ENCODE assay signal across 2 cellular contexts in genomic region chr6:35451354-35452185, GRCh38.
TF ChIP-seq lines count a peak whose summit lies in the region.

No MANE protein-coding gene starts in this region.

TF ChIP-seq in HEK293, 187 proteins besides CTCF, POLR2A, EP300 and RAD21:
- TF ChIP-seq ZNF155 (tag by site-specific recombination; IDR thresholded peaks at IDR 0.05) (no peak), ZNF664 (tag by site-specific recombination; IDR thresholded peaks at IDR 0.05) (peak; percentile 53; the same call in 1 of the 2 replicates), PRDM10 (tag by site-specific recombination; IDR thresholded peaks at IDR 0.05) (peak; percentile 85), ZNF350 (tag by site-specific recombination; IDR thresholded peaks at IDR 0.05) (no peak), ZSCAN16 (tag by site-specific recombination; IDR thresholded peaks at IDR 0.05) (peak; percentile 88)

TF ChIP-seq in GM12878, 131 proteins besides CTCF, POLR2A, EP300 and RAD21:
- peak in 1 of 2 experiments; percentile 50; a peak in 1 of 3 replicates for TF ChIP-seq EGR1 (IDR thresholded peaks at IDR 0.05; ENCODE audit: borderline replicate concordance in 1 of 2, low read depth in 2 of 2, low read length in 2 of 2)
- TF ChIP-seq TAF1 (IDR thresholded peaks at IDR 0.05; ENCODE audit: borderline replicate concordance, low read depth, low read length) = no peak
- TF ChIP-seq, protein P1, sequence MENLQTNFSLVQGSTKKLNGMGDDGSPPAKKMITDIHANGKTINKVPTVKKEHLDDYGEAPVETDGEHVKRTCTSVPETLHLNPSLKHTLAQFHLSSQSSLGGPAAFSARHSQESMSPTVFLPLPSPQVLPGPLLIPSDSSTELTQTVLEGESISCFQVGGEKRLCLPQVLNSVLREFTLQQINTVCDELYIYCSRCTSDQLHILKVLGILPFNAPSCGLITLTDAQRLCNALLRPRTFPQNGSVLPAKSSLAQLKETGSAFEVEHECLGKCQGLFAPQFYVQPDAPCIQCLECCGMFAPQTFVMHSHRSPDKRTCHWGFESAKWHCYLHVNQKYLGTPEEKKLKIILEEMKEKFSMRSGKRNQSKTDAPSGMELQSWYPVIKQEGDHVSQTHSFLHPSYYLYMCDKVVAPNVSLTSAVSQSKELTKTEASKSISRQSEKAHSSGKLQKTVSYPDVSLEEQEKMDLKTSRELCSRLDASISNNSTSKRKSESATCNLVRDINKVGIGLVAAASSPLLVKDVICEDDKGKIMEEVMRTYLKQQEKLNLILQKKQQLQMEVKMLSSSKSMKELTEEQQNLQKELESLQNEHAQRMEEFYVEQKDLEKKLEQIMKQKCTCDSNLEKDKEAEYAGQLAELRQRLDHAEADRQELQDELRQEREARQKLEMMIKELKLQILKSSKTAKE (IDR thresholded peaks at IDR 0.05; ENCODE audit: low read depth, poor library complexity, severe bottlenecking) = no peak
- TF ChIP-seq FOS (IDR thresholded peaks at IDR 0.05; ENCODE audit: borderline replicate concordance, extremely low read depth, insufficient read length) = no peak
- TF ChIP-seq TCF3 (IDR thresholded peaks at IDR 0.05; ENCODE audit: borderline replicate concordance, insufficient read depth, low read depth, low read length) = no peak
- TF ChIP-seq, protein P2, sequence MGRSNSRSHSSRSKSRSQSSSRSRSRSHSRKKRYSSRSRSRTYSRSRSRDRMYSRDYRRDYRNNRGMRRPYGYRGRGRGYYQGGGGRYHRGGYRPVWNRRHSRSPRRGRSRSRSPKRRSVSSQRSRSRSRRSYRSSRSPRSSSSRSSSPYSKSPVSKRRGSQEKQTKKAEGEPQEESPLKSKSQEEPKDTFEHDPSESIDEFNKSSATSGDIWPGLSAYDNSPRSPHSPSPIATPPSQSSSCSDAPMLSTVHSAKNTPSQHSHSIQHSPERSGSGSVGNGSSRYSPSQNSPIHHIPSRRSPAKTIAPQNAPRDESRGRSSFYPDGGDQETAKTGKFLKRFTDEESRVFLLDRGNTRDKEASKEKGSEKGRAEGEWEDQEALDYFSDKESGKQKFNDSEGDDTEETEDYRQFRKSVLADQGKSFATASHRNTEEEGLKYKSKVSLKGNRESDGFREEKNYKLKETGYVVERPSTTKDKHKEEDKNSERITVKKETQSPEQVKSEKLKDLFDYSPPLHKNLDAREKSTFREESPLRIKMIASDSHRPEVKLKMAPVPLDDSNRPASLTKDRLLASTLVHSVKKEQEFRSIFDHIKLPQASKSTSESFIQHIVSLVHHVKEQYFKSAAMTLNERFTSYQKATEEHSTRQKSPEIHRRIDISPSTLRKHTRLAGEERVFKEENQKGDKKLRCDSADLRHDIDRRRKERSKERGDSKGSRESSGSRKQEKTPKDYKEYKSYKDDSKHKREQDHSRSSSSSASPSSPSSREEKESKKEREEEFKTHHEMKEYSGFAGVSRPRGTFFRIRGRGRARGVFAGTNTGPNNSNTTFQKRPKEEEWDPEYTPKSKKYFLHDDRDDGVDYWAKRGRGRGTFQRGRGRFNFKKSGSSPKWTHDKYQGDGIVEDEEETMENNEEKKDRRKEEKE (IDR thresholded peaks at IDR 0.05) = no peak
- no peak for TF ChIP-seq BRCA1 (IDR thresholded peaks at IDR 0.05; ENCODE audit: low read depth, low read length)
